Comparison of ENCODE assay signal across 8 cellular contexts in genomic region chr3:72996473-72997333, GRCh38. TPM values are rescaled to one million over a fixed set of nuclear protein-coding genes. Genes with fewer than 3 reads are reported as not detected.
DNase-seq lines count a peak whose midpoint lies in the region; FAIRE-seq lines count a peak whose summit lies in the region.

PPP4R2 (plus strand) TSS chr3:72996811; CDS start chr3:72997038, 227 bp downstream.

- in situ Hi-C loops in G401 (cut with HindIII; ENCODE audit: low sequenced_read_pairs) = no loop called here
- in situ Hi-C loops in SK-MEL-5 (cut with HindIII; ENCODE audit: low pct_unique_long_range_greater_than_20kb, low sequenced_read_pairs) = no loop called here

- no peak for FAIRE-seq in frontal cortex (lab: Jason Lieb, UNC)

- DNase-seq in G401 (ENCODE audit: low spot score) (peak; percentile 82), GOT3 (lab: John Stamatoyannopoulos, UW) (peak; percentile 68), LHCN-M2 (ENCODE audit: low read depth) (peak; percentile 87), SK-MEL-5 (ENCODE audit: low read depth, low spot score) (peak; percentile 91), frontal cortex (ENCODE audit: low spot score in 2 of 2) (peak; percentile 77 to 82), nucleus accumbens (lab: John Stamatoyannopoulos, UW) (peak in 55 of 56 donors; percentile 22 to 96 (median 82)), superior temporal gyrus (ENCODE audit: extremely low spot score) (peak; percentile 90)
- DNase-seq in activated naive CD4-positive, alpha-beta T cell treated with Interleukin-2 at 50 U/mL for 16 hours = peak; percentile 91

RNA-seq across cellular contexts. Expression of gene PPP4R2, which starts in this region (rescaled TPM):
- total RNA-seq in G401 (2014; rRNA removed; shearing (Covaris generic)) = 61.8 and 93.8 TPM in 2 replicates
- total RNA-seq in LHCN-M2 (2014; rRNA removed) (50.3 and 53.6 TPM in 2 replicates), frontal cortex (137 TPM)
- polyA plus RNA-seq in LHCN-M2 (2012) = 17.0 TPM
- total RNA-seq in SK-MEL-5 (2014; rRNA removed; shearing (Covaris generic)) = 65.4 and 67.7 TPM in 2 replicates
- polyA plus RNA-seq in SK-MEL-5 (2015; cell fraction: cytosol; rRNA removed) = 22.7 and 22.8 TPM in 2 replicates
- polyA plus RNA-seq in SK-MEL-5 (2015; cell fraction: nucleus; rRNA removed) = 39.1 and 42.7 TPM in 2 replicates

Comparison
In these comparisons a context has a peak if more than half of its experiments do, and no peak if none do; other contexts are left out.
1. Peak in every context shown above with its lines: DNase-seq.